ENCODE assay signal across 1 cellular context in the genomic region with DNA sequence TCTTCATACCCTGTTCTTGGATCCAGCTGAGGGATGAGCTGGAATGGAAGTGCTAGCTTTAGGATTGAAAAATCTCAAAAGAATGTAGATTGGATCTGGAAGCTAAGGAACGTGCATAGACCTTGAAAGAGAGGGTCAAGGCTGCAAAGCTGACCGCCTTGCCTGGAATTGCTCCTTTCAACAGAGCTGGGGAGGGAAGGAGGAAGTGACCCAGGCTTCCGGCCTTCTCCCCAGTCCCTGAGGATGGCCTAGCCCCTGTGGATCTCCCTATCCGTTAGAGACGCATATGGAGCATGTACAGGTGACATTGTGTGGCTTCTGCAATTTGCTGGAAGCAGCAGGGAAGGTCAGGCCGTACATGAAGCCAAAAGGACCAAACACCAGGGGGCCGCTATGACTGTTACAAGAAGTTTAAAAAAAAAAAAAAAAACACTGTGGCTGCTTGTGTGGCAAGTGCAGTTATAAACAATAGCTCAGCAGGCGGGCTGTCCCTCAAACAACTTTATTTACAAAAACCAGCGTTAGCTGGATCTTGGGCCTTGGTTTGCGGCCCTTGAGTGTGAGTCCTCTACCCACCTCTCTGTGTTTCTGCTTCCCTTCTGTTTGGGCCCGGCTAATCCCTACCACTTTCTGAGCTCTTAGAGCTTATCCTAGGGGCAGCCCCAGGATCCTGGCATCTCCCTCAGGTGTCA.
TF ChIP-seq lines count a peak whose summit lies in the region.

No MANE protein-coding gene starts in this region.

TF ChIP-seq in IMR-90, 13 proteins besides CTCF, POLR2A, EP300 and RAD21:
- TF ChIP-seq SMC3 (IDR thresholded peaks at IDR 0.05; ENCODE audit: low read depth, low read length): peak; percentile 31; the same call in 1 of the 2 replicates
- TF ChIP-seq NFE2L2 (IDR thresholded peaks at IDR 0.05; ENCODE audit: low read depth, low read length): no peak
